Comparison of ENCODE assay signal across 26 cellular contexts in the genomic region with DNA sequence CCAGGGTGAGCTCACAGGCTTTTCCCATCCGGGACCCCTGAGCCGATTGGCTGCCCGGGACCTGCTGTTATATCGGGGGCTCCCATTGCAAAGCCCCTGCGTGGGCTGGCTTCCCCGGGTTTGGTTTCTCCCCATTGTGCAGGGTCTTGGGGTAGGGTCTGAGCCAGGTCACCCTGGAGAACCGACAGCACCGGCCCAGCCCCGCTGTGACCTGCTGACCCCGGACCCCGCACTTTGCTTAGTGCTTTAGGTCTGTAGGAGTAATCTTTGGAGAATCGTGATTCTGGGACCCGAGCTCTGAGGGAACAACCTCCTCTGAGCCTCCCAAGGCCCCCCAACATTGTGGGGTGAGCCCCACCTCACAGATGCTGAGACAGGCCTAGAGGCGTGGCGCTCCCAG.
"Had no signal": no experiment of that assay in that cellular context is flagged by ENCODE, and none has a peak within 500 bp of the region (broad histone marks: within the 10 kb centered on the region; RNA-seq: fewer than 3 reads in every experiment).

No MANE protein-coding gene starts in this region.

- H3K4me3 ChIP-seq: stomach, suprapubic skin, testis, thoracic aorta, thyroid gland, tibial artery, tibial nerve, transverse colon, upper lobe of left lung, upper lobe of right lung, uterus, vagina had no signal

- ATAC-seq: stimulated activated effector memory CD8-positive, alpha-beta T cell treated with anti-CD3 and anti-CD28 coated beads, Interleukin-12 subunit alpha, Interleukin-12 subunit beta, amount 100 ng/mL, for 72 hours; stimulated activated memory B cell treated with anti-CD40 and anti-IgM and Interleukin-4, amounts not matched to agents 10 μg/mL and 1 μg/mL and 100 μg/mL, for 72 hours; stimulated activated naive B cell treated with anti-CD40 and anti-IgM and Interleukin-4, amounts not matched to agents 10 μg/mL and 1 μg/mL and 100 μg/mL, for 72 hours; stimulated activated naive CD8-positive, alpha-beta T cell treated with anti-CD3 and anti-CD28 coated beads, Interleukin-15, amount 100 ng/mL, for 72 hours; stimulated activated naive CD8-positive, alpha-beta T cell treated with anti-CD3 and anti-CD28 coated beads, Interleukin-15, Interleukin-2, amounts not matched to agents 100 U/mL and 50 U/mL, for 24 hours; upper lobe of right lung had no signal

- H3K4me1 ChIP-seq: stomach, suprapubic skin, testis, thyroid gland, tibial artery, tibial nerve, transverse colon, upper lobe of left lung, upper lobe of right lung, uterus, vagina had no signal

- H3K27me3 ChIP-seq: testis, thyroid gland, upper lobe of left lung, uterus had no signal

- FAIRE-seq: urothelium cell line had no signal

- H3K9me3 ChIP-seq: stomach, suprapubic skin, testis, thoracic aorta, thyroid gland, tibial artery, tibial nerve, transverse colon, upper lobe of left lung, upper lobe of right lung, uterus, vagina had no signal

- H3K27ac ChIP-seq: stomach, suprapubic skin, testis, thoracic aorta, thyroid gland, tibial artery, tibial nerve, transverse colon, upper lobe of left lung, upper lobe of right lung, uterus, vagina had no signal

- H3K36me3 ChIP-seq: stomach, suprapubic skin, thoracic aorta, thyroid gland, tibial artery, tibial nerve, transverse colon, upper lobe of left lung, upper lobe of right lung, uterus, vagina had no signal

- DNase-seq: stimulated activated CD4-positive, alpha-beta T cell treated with anti-CD3 and anti-CD28 coated beads, Interleukin-2, amount 100 ng/mL, for 48 hours; stimulated activated CD4-positive, alpha-beta T cell treated with anti-CD3 and anti-CD28 coated beads, Interleukin-4, amount 100 ng/mL, for 1 hour; stimulated activated CD4-positive, alpha-beta T cell treated with anti-CD3 and anti-CD28 coated beads, Interleukin-4, amount 100 ng/mL, for 24 hours; stimulated activated CD4-positive, alpha-beta T cell treated with anti-CD3 and anti-CD28 coated beads, Interleukin-4, amount 100 ng/mL, for 4 hours; stimulated activated CD8-positive, alpha-beta memory T cell treated with anti-CD3 and anti-CD28 coated beads, Interleukin-4, amount 100 ng/mL, for 48 hours; stimulated activated naive B cell treated with anti-CD40 and anti-IgM and Interleukin-4, amounts not matched to agents 10 μg/mL and 1 μg/mL and 100 μg/mL, for 72 hours; stimulated activated naive CD4-positive, alpha-beta T cell; stimulated activated naive CD4-positive, alpha-beta T cell treated with Interleukin-2 at 50 U/mL for 16 hours; stimulated activated naive CD8-positive, alpha-beta T cell treated with anti-CD3 and anti-CD28 coated beads, Interleukin-15, amount 100 ng/mL, for 72 hours; stimulated activated naive CD8-positive, alpha-beta T cell treated with anti-CD3 and anti-CD28 coated beads, Interleukin-15, Interleukin-2, amounts not matched to agents 100 U/mL and 50 U/mL, for 24 hours; stomach; testis; thyroid gland; tibial artery; transverse colon; trophoblast cell; upper lobe of left lung; upper lobe of right lung; uterus had no signal
